In the genomic region with DNA sequence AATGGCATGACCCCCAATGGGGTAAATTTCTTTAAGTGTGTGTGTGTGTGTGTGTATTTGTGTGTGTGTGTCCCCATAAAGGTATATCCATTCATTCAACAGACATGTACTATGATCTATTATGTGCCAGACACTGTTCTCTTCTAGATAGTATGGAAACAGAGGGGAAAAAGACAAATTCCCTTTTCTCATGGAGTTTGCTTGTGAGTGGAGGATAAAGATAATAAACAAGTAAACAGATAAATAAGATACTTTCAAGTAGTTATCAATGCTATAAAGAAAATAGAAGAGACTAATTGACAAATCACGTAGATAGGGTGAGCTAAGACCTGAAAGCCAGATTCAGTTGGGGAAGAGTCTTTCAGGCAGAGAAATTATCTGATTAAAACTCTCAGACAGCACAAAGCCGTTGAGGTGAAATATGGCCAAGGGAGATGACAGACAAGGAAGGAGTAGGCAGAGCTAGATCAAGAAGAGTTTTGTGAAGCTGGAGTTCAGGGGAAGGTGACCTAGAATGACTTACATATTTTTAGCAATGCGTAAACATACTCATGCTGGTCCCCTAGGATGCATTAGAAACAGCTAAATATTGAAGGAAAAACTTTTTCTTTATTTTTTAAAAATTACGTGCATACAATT, we compare ENCODE assay signal across 27 cellular contexts.
"Had no signal": no experiment of that assay in that cellular context is flagged by ENCODE, and none has a peak within 500 bp of the region (broad histone marks: within the 10 kb centered on the region; RNA-seq: fewer than 3 reads in every experiment).

No MANE protein-coding gene starts in this region.

- DNase-seq: colonic mucosa; dermis blood vessel endothelial cell; effector memory CD4-positive, alpha-beta T cell; esophagus squamous epithelium; foreskin melanocyte; glutamatergic neuron; heart right ventricle; hippocampal formation; immature natural killer cell; mucosa of descending colon; naive B cell; pancreas; sigmoid colon; stimulated activated CD4-positive, alpha-beta T cell treated with anti-CD3 and anti-CD28 coated beads, Interleukin-2, amount 100 ng/mL, for 24 hours; stimulated activated CD4-positive, alpha-beta T cell treated with anti-CD3 and anti-CD28 coated beads, Interleukin-4, amount 100 ng/mL, for 24 hours; stimulated activated naive CD4-positive, alpha-beta T cell treated with Interleukin-2 at 50 U/mL for 16 hours; stomach; thyroid gland had no signal

- H3K36me3 Mint-ChIP-seq: immature natural killer cell; naive B cell; natural killer cell treated with Interleukin-12 subunit alpha and Interleukin-12 subunit beta and Interleukin-15 and Interleukin-18, amount 100 ng/mL, for 72 hours; stimulated activated effector memory CD8-positive, alpha-beta T cell treated with anti-CD3 and anti-CD28 coated beads, Interleukin-12 subunit alpha, Interleukin-12 subunit beta, amount 100 ng/mL, for 72 hours; type B pancreatic cell had no signal

- H3K27ac Mint-ChIP-seq: immature natural killer cell; memory B cell; natural killer cell treated with Interleukin-12 subunit alpha and Interleukin-12 subunit beta and Interleukin-15 and Interleukin-18, amount 100 ng/mL, for 72 hours; progenitor cell of endocrine pancreas; stimulated activated effector memory CD8-positive, alpha-beta T cell treated with anti-CD3 and anti-CD28 coated beads, Interleukin-12 subunit alpha, Interleukin-12 subunit beta, amount 100 ng/mL, for 72 hours; type B pancreatic cell had no signal

- H3K27ac ChIP-seq: colonic mucosa, esophagus squamous epithelium, heart right ventricle, neutrophil, pancreas, right atrium auricular region, sigmoid colon, stomach, thyroid gland had no signal

- H3K4me1 ChIP-seq: colonic mucosa, esophagus squamous epithelium, heart right ventricle, pancreas, right atrium auricular region, sigmoid colon, stomach, thyroid gland had no signal

- H3K36me3 ChIP-seq: colonic mucosa, esophagus squamous epithelium, heart right ventricle, neutrophil, pancreas, right atrium auricular region, sigmoid colon, stomach, thyroid gland had no signal

- H3K9me3 ChIP-seq: colonic mucosa, esophagus squamous epithelium, mucosa of descending colon, neutrophil, pancreas, right atrium auricular region, sigmoid colon, stomach, thyroid gland had no signal

- H3K27me3 ChIP-seq: colonic mucosa, esophagus squamous epithelium, heart right ventricle, neutrophil, pancreas, right atrium auricular region, sigmoid colon, stomach, thyroid gland had no signal

- H3K4me1 Mint-ChIP-seq: immature natural killer cell; memory B cell; naive B cell; neural crest cell; stimulated activated effector memory CD8-positive, alpha-beta T cell treated with anti-CD3 and anti-CD28 coated beads, Interleukin-12 subunit alpha, Interleukin-12 subunit beta, amount 100 ng/mL, for 72 hours had no signal

- H3K27me3 Mint-ChIP-seq: progenitor cell of endocrine pancreas, type B pancreatic cell had no signal

- H3K4me3 ChIP-seq: colonic mucosa, esophagus squamous epithelium, heart right ventricle, lung, mucosa of descending colon, pancreas, right atrium auricular region, sigmoid colon, stomach, thyroid gland had no signal

- H3K4me3 Mint-ChIP-seq: immature natural killer cell; memory B cell; naive B cell; natural killer cell treated with Interleukin-12 subunit alpha and Interleukin-12 subunit beta and Interleukin-15 and Interleukin-18, amount 100 ng/mL, for 72 hours; neural crest cell; stimulated activated effector memory CD8-positive, alpha-beta T cell treated with anti-CD3 and anti-CD28 coated beads, Interleukin-12 subunit alpha, Interleukin-12 subunit beta, amount 100 ng/mL, for 72 hours; type B pancreatic cell had no signal

- H3K9me3 Mint-ChIP-seq: immature natural killer cell; natural killer cell treated with Interleukin-12 subunit alpha and Interleukin-12 subunit beta and Interleukin-15 and Interleukin-18, amount 100 ng/mL, for 72 hours; stimulated activated effector memory CD8-positive, alpha-beta T cell treated with anti-CD3 and anti-CD28 coated beads, Interleukin-12 subunit alpha, Interleukin-12 subunit beta, amount 100 ng/mL, for 72 hours; type B pancreatic cell had no signal
